ENCODE assay signal across 8 cellular contexts in genomic region chr12:122895757-122896636, GRCh38. TPM values are rescaled to one million over a fixed set of nuclear protein-coding genes. Genes with fewer than 3 reads are reported as not detected.
A peak's percentile ranks its signal among the peaks of the same experiment; 100 is the strongest.
DNase-seq lines count a peak whose midpoint lies in the region; ATAC-seq, FAIRE-seq and TF ChIP-seq lines count a peak whose summit lies in the region.

Gene VPS37B, minus strand, starts transcription at chr12:122896124. Its CDS starts 62 bp downstream, at chr12:122896062.

- FAIRE-seq in pancreas (lab: Jason Lieb, UNC), result no peak

- WGBS in pancreas, 2 donors, result 7% methylated on average over 78 of the region's 78 CpGs

- H3K36me3 ChIP-seq in pancreas (no peaks in the 10 kb centered on the region), thoracic aorta (no peaks in the 10 kb centered on the region)

- POLR2A ChIA-PET in activated naive CD8-positive, alpha-beta T cell treated with anti-CD3 and anti-CD28 coated beads, Interleukin-2, amount 10 ng/mL, durations not matched to agents 7 days and 5 days (lab: Charles Lee), result interaction anchor here (0.6 to 1.6 kb wide), 12 partner anchors 14 to 487 kb away, joined by 3 to 5 read pairs (median 3); partner anchors contain the start of genes MPHOSPH9, MTRFR and OGFOD2

- DNase-seq in AG08396 (ENCODE audit: low spot score), result peak; percentile 96
- peak; percentile 87 for DNase-seq in KBM-7
- DNase-seq in SW 1271 (lab: John Stamatoyannopoulos, UW), result peak; percentile 62 to 70
- peak; percentile 96 for DNase-seq in activated naive CD8-positive, alpha-beta T cell treated with anti-CD3 and anti-CD28 coated beads, Interleukin-2, amount 10 ng/mL, durations not matched to agents 7 days and 5 days
- peak; percentile 52 to 89 (median 76) for DNase-seq in head of caudate nucleus
- peak; percentile 72 to 95 (median 88) for DNase-seq in pancreas
- DNase-seq in thoracic aorta (ENCODE audit: low spot score), result peak; percentile 64

- H3K27ac Mint-ChIP-seq in activated naive CD8-positive, alpha-beta T cell treated with anti-CD3 and anti-CD28 coated beads, Interleukin-2, amount 10 ng/mL, durations not matched to agents 7 days and 5 days, result peak within 1 kb of the TSS; percentile 90

- TF ChIP-seq CTCF in pancreas (IDR thresholded peaks at IDR 0.05) (no peak), thoracic aorta (IDR thresholded peaks at IDR 0.05) (no peak)

- H3K9me3 Mint-ChIP-seq in activated naive CD8-positive, alpha-beta T cell treated with anti-CD3 and anti-CD28 coated beads, Interleukin-2, amount 10 ng/mL, durations not matched to agents 7 days and 5 days, result no peaks in the 10 kb centered on the region

- H3K4me1 ChIP-seq in pancreas (peaks cover 23 to 36% (median 31%) of the 10 kb centered on the region in 3 donors), thoracic aorta (ENCODE audit: control insufficient read depth in 1 of 2, low read depth in 2 of 2) (peaks cover 32 to 40% of the 10 kb centered on the region in 2 donors)

- ATAC-seq in GM18907 (IDR thresholded peaks at IDR 0.05; ENCODE audit: unreplicated experiment), result peak; percentile 55
- ATAC-seq in activated naive CD8-positive, alpha-beta T cell treated with anti-CD3 and anti-CD28 coated beads, Interleukin-2, amount 10 ng/mL, durations not matched to agents 7 days and 5 days (ENCODE audit: low read depth), result peak; percentile 51
- ATAC-seq in pancreas, result peak; percentile 75 to 85 (median 80)
- ATAC-seq in thoracic aorta (ENCODE audit: insufficient number of reproducible peaks, low FRiP score, low read depth), result peak; percentile 39

- H3K27me3 ChIP-seq in pancreas (no peaks in the 10 kb centered on the region), thoracic aorta (replicated peaks; ENCODE audit: insufficient read depth) (no peaks in the 10 kb centered on the region)

- H3K36me3 Mint-ChIP-seq in activated naive CD8-positive, alpha-beta T cell treated with anti-CD3 and anti-CD28 coated beads, Interleukin-2, amount 10 ng/mL, durations not matched to agents 7 days and 5 days, result peaks cover 6% of the 10 kb centered on the region

- intact Hi-C loops in head of caudate nucleus (cut with DNase I) (no loop called here), pancreas (cut with DNase I) (no loop called here)

- H3K9me3 ChIP-seq in pancreas, result no peaks in the 10 kb centered on the region
- no peaks in the 10 kb centered on the region for H3K9me3 ChIP-seq in thoracic aorta

- in situ Hi-C loops in KBM-7 (cut with MboI; ENCODE audit: low pct_unique_long_range_greater_than_20kb, low sequenced_read_pairs), result no loop called here

- H3K4me1 Mint-ChIP-seq in activated naive CD8-positive, alpha-beta T cell treated with anti-CD3 and anti-CD28 coated beads, Interleukin-2, amount 10 ng/mL, durations not matched to agents 7 days and 5 days, result peaks cover 76% of the 10 kb centered on the region

- H3K4me3 ChIP-seq in pancreas (peak within 1 kb of the TSS; percentile 51 to 81 (median 72)), thoracic aorta (peak within 1 kb of the TSS; percentile 91)

- no peaks in the 10 kb centered on the region for H3K27me3 Mint-ChIP-seq in activated naive CD8-positive, alpha-beta T cell treated with anti-CD3 and anti-CD28 coated beads, Interleukin-2, amount 10 ng/mL, durations not matched to agents 7 days and 5 days

- H3K27ac ChIP-seq in pancreas, result peak within 1 kb of the TSS; percentile 74 to 96 (median 80)
- H3K27ac ChIP-seq in thoracic aorta, result peak within 1 kb of the TSS; percentile 84 to 89

- H3K4me3 Mint-ChIP-seq in activated naive CD8-positive, alpha-beta T cell treated with anti-CD3 and anti-CD28 coated beads, Interleukin-2, amount 10 ng/mL, durations not matched to agents 7 days and 5 days, result peak within 1 kb of the TSS; percentile 90

RNA-seq across cellular contexts. Expression of gene VPS37B, which starts in this region (rescaled TPM):
- total RNA-seq in activated naive CD8-positive, alpha-beta T cell treated with anti-CD3 and anti-CD28 coated beads, Interleukin-2, amount 10 ng/mL, durations not matched to agents 7 days and 5 days, result 10 to 100 TPM; 33.4 to 36.8 TPM
- total RNA-seq in pancreas, result 10 to 100 TPM; 13.5 to 20.2 (median 17.3) TPM
- 10 to 100 TPM; 27.4 to 30.1 TPM for polyA plus RNA-seq in pancreas
- 10 to 100 TPM; 30.9 to 50.1 TPM for total RNA-seq in thoracic aorta

Comparison
In these comparisons a context has a peak if more than half of its experiments do, and no peak if none do; other contexts are left out.
1. Peak in every context shown above with its lines: DNase-seq, ATAC-seq, H3K4me3 ChIP-seq and H3K27ac ChIP-seq.